Comparison of ENCODE assay signal across 9 cellular contexts in genomic region chr2:218501665-218502064, GRCh38.
DNase-seq lines count a peak whose midpoint lies in the region; ATAC-seq and TF ChIP-seq lines count a peak whose summit lies in the region.
"Had no signal": no experiment of that assay in that cellular context is flagged by ENCODE, and none has a peak within 500 bp of the region (broad histone marks: within the 10 kb centered on the region; RNA-seq: fewer than 3 reads in every experiment).

No MANE protein-coding gene starts in this region.

- in situ Hi-C loops in brain microvascular endothelial cell (cut with HindIII; ENCODE audit: low pct_ligation_motif_present, low sequenced_read_pairs), result no loop called here

- TF ChIP-seq CTCF in brain microvascular endothelial cell (IDR thresholded peaks at IDR 0.05; ENCODE audit: low read depth, low read length, missing control alignments) (no peak), sigmoid colon (IDR thresholded peaks at IDR 0.05) (no peak), RWPE1 (conservative IDR thresholded peaks at IDR 0.05; ENCODE audit: low read depth) (no peak)

- H3K36me3 ChIP-seq in brain microvascular endothelial cell (replicated peaks), result no peaks in the 10 kb centered on the region
- H3K36me3 ChIP-seq in sigmoid colon, result peaks cover 0 to 25% (median 6%) of the 10 kb centered on the region in 4 donors

- peaks cover 0 to 15% (median 10%) of the 10 kb centered on the region in 4 donors for H3K4me1 ChIP-seq in sigmoid colon

- intact Hi-C loops in sigmoid colon (cut with DNase I), result no loop called here

- H3K27ac ChIP-seq in brain microvascular endothelial cell (no peak overlapping the region), sigmoid colon (peak overlapping the region in 2 of 4 donors; percentile 9 to 25), RWPE1 (no peak overlapping the region)

- peak; percentile 19 for DNase-seq in GM04504 (ENCODE audit: low read depth)
- DNase-seq in brain microvascular endothelial cell, result peak; percentile 4
- DNase-seq in iPS DF 19.7 (ENCODE audit: low read depth, low spot score), result peak; percentile 47
- DNase-seq in pulmonary artery endothelial cell (ENCODE audit: low read depth, low spot score), result peak; percentile 60
- DNase-seq in amniotic stem cell (lab: John Stamatoyannopoulos, UW), result no peak
- DNase-seq in sigmoid colon, result no peak
- no peak for DNase-seq in RWPE1 (ENCODE audit: low spot score)
- DNase-seq: NCI-H1105 had no signal

- POLR2A ChIA-PET in RWPE1 (lab: Yijun Ruan, JAX; ENCODE audit: low non-redundant PET), result no interaction called here

- TF ChIP-seq EP300 in sigmoid colon (IDR thresholded peaks at IDR 0.05), result no peak

- H3K4me3 ChIP-seq in brain microvascular endothelial cell (ENCODE audit: low read depth, low read length) (no peak overlapping the region), sigmoid colon (no peak overlapping the region)

- no peak for ATAC-seq in HG03135 (IDR thresholded peaks at IDR 0.05; ENCODE audit: unreplicated experiment)

- H3K9me3 ChIP-seq in sigmoid colon, result no peaks in the 10 kb centered on the region

- WGBS in sigmoid colon, 2 donors, result 62 to 67% methylated on average over 2 of the region's 2 CpGs

- no peaks in the 10 kb centered on the region for H3K27me3 ChIP-seq in brain microvascular endothelial cell (replicated peaks)
- H3K27me3 ChIP-seq in sigmoid colon, result no peaks in the 10 kb centered on the region

- no peak for TF ChIP-seq POLR2A in sigmoid colon (IDR thresholded peaks at IDR 0.05)

- CTCF ChIA-PET in RWPE1 (lab: Yijun Ruan, JAX), result no interaction called here

Comparison
In these comparisons a context has a peak if more than half of its experiments do, and no peak if none do; other contexts are left out.
1. DNase-seq: peak in GM04504 (single experiment), brain microvascular endothelial cell (single experiment), iPS DF 19.7 (single experiment) and pulmonary artery endothelial cell (single experiment); none in amniotic stem cell (single experiment), sigmoid colon (single experiment) and RWPE1 (single experiment).